13 cellular contexts compared by ENCODE assay signal in genomic region chr2:168999668-169000213, GRCh38. TPM values are rescaled to one million over a fixed set of nuclear protein-coding genes. Genes with fewer than 3 reads are reported as not detected.
"Had no signal": no experiment of that assay in that cellular context is flagged by ENCODE, and none has a peak within 500 bp of the region (broad histone marks: within the 10 kb centered on the region; RNA-seq: fewer than 3 reads in every experiment).

No MANE protein-coding gene starts in this region.

- H3K4me3 ChIP-seq: suprapubic skin had no signal

- ATAC-seq: effector memory CD8-positive, alpha-beta T cell had no signal

- FAIRE-seq: frontal cortex, TTC549 had no signal

- DNase-seq: activated CD4-positive, alpha-beta T cell treated with anti-CD3 and anti-CD28 coated beads, Interleukin-2, amount 50 U/mL, for 1 hour; activated naive CD4-positive, alpha-beta T cell treated with anti-CD3 and anti-CD28 coated beads, Interleukin-2, amount 10 ng/mL, durations not matched to agents 7 days and 5 days; activated T-cell treated with anti-CD3 and anti-CD28 coated beads for 4 hours; effector memory CD8-positive, alpha-beta T cell; erythroblast; mesendoderm; stimulated activated CD4-positive, alpha-beta T cell treated with anti-CD3 and anti-CD28 coated beads, Interleukin-2, amount 100 ng/mL, for 48 hours; stimulated activated naive CD4-positive, alpha-beta T cell treated with Interleukin-2 at 50 U/mL for 16 hours had no signal

RNA-seq across cellular contexts. Expression of gene ABCB11, which starts 31.4 kb away (rescaled TPM):
- total RNA-seq: activated CD8-positive, alpha-beta memory T cell treated with anti-CD3 and anti-CD28 coated beads for 36 hours; kidney epithelial cell had no signal
